8 cellular contexts compared by ENCODE assay signal in the genomic region with DNA sequence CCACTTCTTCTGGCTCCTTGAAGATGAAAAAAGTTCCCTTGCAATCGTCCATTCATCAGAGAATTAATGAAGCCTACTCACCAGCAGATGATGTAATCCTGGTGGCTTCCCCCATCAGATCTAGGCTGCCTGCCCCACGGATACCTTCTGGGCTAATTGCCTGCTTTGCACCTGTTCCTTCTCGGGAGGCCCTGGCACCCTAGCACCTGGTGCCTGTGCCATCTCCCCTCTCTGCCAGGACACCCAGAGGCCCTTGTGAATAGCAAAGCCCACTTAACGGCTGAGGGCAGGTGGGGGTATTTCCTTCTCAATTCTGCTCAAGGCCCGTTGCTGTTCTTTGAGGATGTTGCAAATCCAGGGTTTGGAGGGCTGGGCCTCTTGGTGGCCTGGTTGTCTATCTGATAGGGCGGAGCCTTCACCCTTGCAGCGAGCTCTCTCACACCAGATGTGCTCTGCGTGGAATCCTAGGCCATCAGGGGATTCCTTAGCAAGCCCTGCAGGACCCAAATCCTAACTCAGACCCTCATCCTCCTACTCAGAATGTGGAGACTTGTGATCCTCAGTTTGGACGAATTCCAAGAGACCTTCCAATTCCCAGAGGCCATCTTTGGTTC. TPM values are rescaled to one million over a fixed set of nuclear protein-coding genes. Genes with fewer than 3 reads are reported as not detected.
DNase-seq lines count a peak whose midpoint lies in the region; ATAC-seq and TF ChIP-seq lines count a peak whose summit lies in the region.

A gene (minus strand): TSS at position 363 of the 614 bp plus-strand sequence. CDS start 22,360 bp downstream, outside the sequence.

- POLR2A ChIA-PET in A673 (lab: Charles Lee; ENCODE audit: low non-redundant PET) = no interaction called here
- POLR2A ChIA-PET in WTC11 (lab: Charles Lee) = no interaction called here

- H3K27ac Mint-ChIP-seq in WTC11 = no peak within 1 kb of the TSS

- intact Hi-C loops in A673 (cut with micrococcal nuclease; ENCODE audit: unreplicated experiment) (no loop called here), lower lobe of right lung (cut with DNase I) (no loop called here)

- H3K4me3 ChIP-seq in A673 (ENCODE audit: low read depth, low read length, poor library complexity, severe bottlenecking) (no peak within 1 kb of the TSS), lower lobe of right lung (no peak within 1 kb of the TSS), SJCRH30 (no peak within 1 kb of the TSS)

- H3K27me3 Mint-ChIP-seq in WTC11 (ENCODE audit: low read depth) = no peaks in the 10 kb centered on the region

- ATAC-seq in lower lobe of right lung (peak in 1 of 2 donors; percentile 6), WTC11 (no peak; the same call in 1 of the 2 replicates)

- TF ChIP-seq CTCF in A673 (conservative IDR thresholded peaks at IDR 0.05; ENCODE audit: low read depth, low read length) (no peak), lower lobe of right lung (IDR thresholded peaks at IDR 0.05) (no peak), WTC11 (IDR thresholded peaks at IDR 0.05) (no peak)

- in situ Hi-C loops in KBM-7 (cut with MboI; ENCODE audit: low pct_unique_long_range_greater_than_20kb, low sequenced_read_pairs) = no loop called here

- no TSS peak for BruUV-seq in A673 (replicated peaks; lab: Mats Ljungman, UMichigan)

- no peak within 1 kb of the TSS for H3K4me3 Mint-ChIP-seq in WTC11

- H3K36me3 ChIP-seq in A673 (ENCODE audit: insufficient read depth, low read length, poor library complexity, severe bottlenecking) (no peaks in the 10 kb centered on the region), lower lobe of right lung (no peaks in the 10 kb centered on the region), SJCRH30 (no peaks in the 10 kb centered on the region)

- H3K9me3 ChIP-seq in A673 (ENCODE audit: low read depth, low read length, poor library complexity, severe bottlenecking) (no peaks in the 10 kb centered on the region), lower lobe of right lung (no peaks in the 10 kb centered on the region), SJCRH30 (replicated peaks) (no peaks in the 10 kb centered on the region)

- CTCF ChIA-PET in A673 (lab: Charles Lee) = no interaction called here
- CTCF ChIA-PET in WTC11 (lab: Charles Lee) = interaction anchor here (0.6 to 1.4 kb wide), 2 partner anchors 83 to 289 kb away, joined by 3 read pairs; no protein-coding TSS in a partner anchor

- H3K4me1 Mint-ChIP-seq in WTC11 = peaks cover 20% of the 10 kb centered on the region

- H3K36me3 Mint-ChIP-seq in WTC11 = no peaks in the 10 kb centered on the region

- peaks cover 52% of the 10 kb centered on the region for H3K4me1 ChIP-seq in A673 (ENCODE audit: insufficient read depth, low read length, poor library complexity, severe bottlenecking)
- H3K4me1 ChIP-seq in lower lobe of right lung = peaks cover 33% of the 10 kb centered on the region
- H3K4me1 ChIP-seq in SJCRH30 = no peaks in the 10 kb centered on the region

- peak within 1 kb of the TSS; percentile 31 for H3K27ac ChIP-seq in A673 (ENCODE audit: low read depth, low read length, poor library complexity, severe bottlenecking)
- no peak within 1 kb of the TSS for H3K27ac ChIP-seq in lower lobe of right lung
- no peak within 1 kb of the TSS for H3K27ac ChIP-seq in SJCRH30

- H3K27me3 ChIP-seq in A673 (replicated peaks; ENCODE audit: insufficient read depth, low read depth, low read length, poor library complexity) (no peaks in the 10 kb centered on the region), lower lobe of right lung (ENCODE audit: low read depth) (no peaks in the 10 kb centered on the region), SJCRH30 (no peaks in the 10 kb centered on the region)

- DNase-seq in A673 (ENCODE audit: low spot score) = peak; percentile 54
- DNase-seq in KBM-7 = peak; percentile 89
- peak; percentile 88 for DNase-seq in SKM-1 treated with dmso at 0.1 percent for 144 hours (lab: John Stamatoyannopoulos, UW; ENCODE audit: unreplicated experiment)
- DNase-seq in lower lobe of right lung = no peak
- no peak for DNase-seq in effector CD8-positive, alpha-beta T cell (lab: John Stamatoyannopoulos, UW)
- DNase-seq in WTC11 (ENCODE audit: low spot score) = no peak
- DNase-seq in SJCRH30 = no peak
- DNase-seq in stimulated activated CD4-positive, alpha-beta T cell treated with anti-CD3 and anti-CD28 coated beads, Interleukin-4, amount 100 ng/mL, for 24 hours = no peak

- H3K9me3 Mint-ChIP-seq in WTC11 = peaks cover 5% of the 10 kb centered on the region; the same call in 1 of the 2 replicates

TF ChIP-seq in WTC11, 78 proteins besides CTCF, POLR2A, EP300 and RAD21:
- TF ChIP-seq SOX15 (CRISPR knock-in tag; IDR thresholded peaks at IDR 0.05) (no peak), TEAD1 (CRISPR knock-in tag; IDR thresholded peaks at IDR 0.05) (no peak)
- TF ChIP-seq, protein P1, sequence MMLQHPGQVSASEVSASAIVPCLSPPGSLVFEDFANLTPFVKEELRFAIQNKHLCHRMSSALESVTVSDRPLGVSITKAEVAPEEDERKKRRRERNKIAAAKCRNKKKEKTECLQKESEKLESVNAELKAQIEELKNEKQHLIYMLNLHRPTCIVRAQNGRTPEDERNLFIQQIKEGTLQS (CRISPR knock-in tag; conservative IDR thresholded peaks at IDR 0.05) = no peak

RNA-seq across cellular contexts. Expression of the gene that starts here (rescaled TPM):
- total RNA-seq in A673 (2021) (39.0 and 46.7 TPM in 2 replicates), lower lobe of right lung (56.4 TPM), WTC11 (2021) (1.0 to 3.4 TPM (median 1.4 TPM) in 3 replicates)
- 0.63 and 1.2 TPM in 2 replicates for total RNA-seq in SJCRH30 (2014; rRNA removed; shearing (Covaris generic))

Comparison
In these comparisons a context has a peak if more than half of its experiments do, and no peak if none do; other contexts are left out.
1. DNase-seq: peak in A673 (single experiment), KBM-7 (single experiment) and SKM-1 treated with dmso at 0.1 percent for 144 hours (single experiment); none in lower lobe of right lung (single experiment), effector CD8-positive, alpha-beta T cell (single experiment), WTC11 (single experiment), SJCRH30 (0 of 2) and stimulated activated CD4-positive, alpha-beta T cell treated with anti-CD3 and anti-CD28 coated beads, Interleukin-4, amount 100 ng/mL, for 24 hours (single experiment).